7 cellular contexts compared by ENCODE assay signal in genomic region chr12:62466018-62466595, GRCh38. TPM values are rescaled to one million over a fixed set of nuclear protein-coding genes. Genes with fewer than 3 reads are reported as not detected.
DNase-seq lines count a peak whose midpoint lies in the region; ATAC-seq and TF ChIP-seq lines count a peak whose summit lies in the region.

No MANE protein-coding gene starts in this region.

- H3K9ac ChIP-seq in HUES48 (ENCODE audit: low read depth, low read length) = peak overlapping the region; percentile 34; the same call in 1 of the 2 replicates

- peaks cover 10% of the 10 kb centered on the region for H3K4me1 ChIP-seq in HUES48 (ENCODE audit: control insufficient read depth, insufficient read depth, low read length)

- H3K36me3 Mint-ChIP-seq in T-helper 17 cell (ENCODE audit: low read depth) = no peaks in the 10 kb centered on the region

- peak overlapping the region; percentile 99 for H3K27ac Mint-ChIP-seq in T-helper 17 cell

- H3K27me3 Mint-ChIP-seq in T-helper 17 cell = no peaks in the 10 kb centered on the region

- DNase-seq in GM03348 (ENCODE audit: low spot score) = peak; percentile 81
- DNase-seq in T-helper 17 cell = no peak
- peak; percentile 49 for DNase-seq in choroid plexus epithelial cell (ENCODE audit: low read depth)
- DNase-seq in kidney glomerular epithelial cell (lab: John Stamatoyannopoulos, UW) = peak; percentile 41
- peak; percentile 30 to 33 for DNase-seq in stimulated activated CD4-positive, alpha-beta T cell treated with anti-CD3 and anti-CD28 coated beads, Interleukin-2, amount 100 ng/mL, for 24 hours

- H3K4me1 Mint-ChIP-seq in T-helper 17 cell = peaks cover 14% of the 10 kb centered on the region

- H3K9me3 ChIP-seq in HUES48 (ENCODE audit: control insufficient read depth, insufficient read depth, low read length) = no peaks in the 10 kb centered on the region
- no peaks in the 10 kb centered on the region for H3K9me3 ChIP-seq in T-helper 17 cell (ENCODE audit: control insufficient read depth, low read length, poor library complexity, severe bottlenecking)

- H3K4me3 Mint-ChIP-seq in T-helper 17 cell = peak overlapping the region; percentile 98

- H3K36me3 ChIP-seq in HUES48 (ENCODE audit: control insufficient read depth, insufficient read depth, low read length) = no peaks in the 10 kb centered on the region

- H3K27ac ChIP-seq in HUES48 (ENCODE audit: low read depth, low read length) = no peak overlapping the region

- 0 out of 2 replicates have a peak, but pooled peaks cover 5% of the 10 kb centered on the region for H3K27me3 ChIP-seq in HUES48 (ENCODE audit: control insufficient read depth, insufficient read depth, low read length)

- peak; percentile 43 for ATAC-seq in GM21447 (IDR thresholded peaks at IDR 0.05; ENCODE audit: unreplicated experiment)
- ATAC-seq in T-helper 17 cell = peak; percentile 13

- H3K4me3 ChIP-seq in HUES48 (ENCODE audit: low read depth, low read length) = peak overlapping the region; percentile 97
- H3K4me3 ChIP-seq in choroid plexus epithelial cell (ENCODE audit: low read depth, low read length) = peak overlapping the region; percentile 78

- TF ChIP-seq CTCF in choroid plexus epithelial cell (conservative IDR thresholded peaks at IDR 0.05; ENCODE audit: low read depth, low read length) = no peak

RNA-seq across cellular contexts. Expression of gene MON2, which starts 0.5 kb away (rescaled TPM):
- 10 to 100 TPM; 62.2 to 71.0 TPM for total RNA-seq in T-helper 17 cell

Comparison
In these comparisons a context has a peak if more than half of its experiments do, and no peak if none do; other contexts are left out.
1. DNase-seq: peak in GM03348 (single experiment), choroid plexus epithelial cell (single experiment), kidney glomerular epithelial cell (single experiment) and stimulated activated CD4-positive, alpha-beta T cell treated with anti-CD3 and anti-CD28 coated beads, Interleukin-2, amount 100 ng/mL, for 24 hours (2 of 2); none in T-helper 17 cell (0 of 3).